Comparison of ENCODE assay signal across 8 cellular contexts in genomic region chr1:32818804-32819541, GRCh38. TPM values are rescaled to one million over a fixed set of nuclear protein-coding genes. Genes with fewer than 3 reads are reported as not detected.
DNase-seq lines count a peak whose midpoint lies in the region; ATAC-seq and TF ChIP-seq lines count a peak whose summit lies in the region.

No MANE protein-coding gene starts in this region.

- H3K4me3 ChIP-seq in BE2C (ENCODE audit: low read depth, low read length), result peak overlapping the region; percentile 71

- intact Hi-C loops in activated T-helper 2 cell treated with anti-CD3 and anti-CD28 coated beads, Interferon-gamma antibody, Interleukin-2, Interleukin-4, amounts not matched to agents 10 μg/mL and 5 μg/mL and 100 μg/mL, durations not matched to agents 14 hours and 24 hours and 36 hours (cut with micrococcal nuclease), result loop anchor here (5.0 to 10.0 kb wide), 2 partner anchors 218 to 614 kb away; partner anchors contain the start of genes AK2, CCDC28B, DCDC2B and IQCC

- H3K27me3 Mint-ChIP-seq in activated T-helper 2 cell treated with anti-CD3 and anti-CD28 coated beads, Interferon-gamma antibody, Interleukin-2, Interleukin-4, amounts not matched to agents 10 μg/mL and 5 μg/mL and 100 μg/mL, durations not matched to agents 14 hours and 24 hours and 36 hours (ENCODE audit: low read depth), result no peaks in the 10 kb centered on the region
- H3K27me3 Mint-ChIP-seq in type B pancreatic cell, result no peaks in the 10 kb centered on the region

- peaks cover 34% of the 10 kb centered on the region for H3K4me1 Mint-ChIP-seq in activated T-helper 2 cell treated with anti-CD3 and anti-CD28 coated beads, Interferon-gamma antibody, Interleukin-2, Interleukin-4, amounts not matched to agents 10 μg/mL and 5 μg/mL and 100 μg/mL, durations not matched to agents 14 hours and 24 hours and 36 hours (ENCODE audit: low read depth)
- H3K4me1 Mint-ChIP-seq in type B pancreatic cell (ENCODE audit: unreplicated experiment), result peaks cover 25% of the 10 kb centered on the region

- no peaks in the 10 kb centered on the region for H3K9me3 Mint-ChIP-seq in activated T-helper 2 cell treated with anti-CD3 and anti-CD28 coated beads, Interferon-gamma antibody, Interleukin-2, Interleukin-4, amounts not matched to agents 10 μg/mL and 5 μg/mL and 100 μg/mL, durations not matched to agents 14 hours and 24 hours and 36 hours
- H3K9me3 Mint-ChIP-seq in type B pancreatic cell, result no peaks in the 10 kb centered on the region

- H3K27me3 ChIP-seq in BE2C, result no peaks in the 10 kb centered on the region

- ATAC-seq in HG03571 (IDR thresholded peaks at IDR 0.05; ENCODE audit: unreplicated experiment), result peak; percentile 40

- H3K9me3 ChIP-seq in BE2C, result no peaks in the 10 kb centered on the region

- H3K36me3 ChIP-seq in BE2C, result peaks cover 11% of the 10 kb centered on the region

- peak; percentile 42 for TF ChIP-seq POLR2A in GM18526 (IDR thresholded peaks at IDR 0.05; ENCODE audit: extremely low read depth, insufficient read length)

- no peak for DNase-seq in BE2C
- peak; percentile 28 for DNase-seq in activated T-helper 2 cell treated with anti-CD3 and anti-CD28 coated beads, Interferon-gamma antibody, Interleukin-2, Interleukin-4, amounts not matched to agents 10 μg/mL and 5 μg/mL and 100 μg/mL, durations not matched to agents 14 hours and 24 hours and 36 hours (ENCODE audit: low spot score)
- peak; percentile 38 for DNase-seq in left kidney (ENCODE audit: low read depth, low spot score)
- no peak for DNase-seq in type B pancreatic cell (ENCODE audit: extremely low spot score, unreplicated experiment)
- no peak for DNase-seq in AG20443 (ENCODE audit: low spot score)
- DNase-seq in iPS-NIHi7 (ENCODE audit: extremely low spot score), result no peak

- H3K4me1 ChIP-seq in BE2C, result no peaks in the 10 kb centered on the region

- TF ChIP-seq CTCF in BE2C (IDR thresholded peaks at IDR 0.05; ENCODE audit: low read depth, low read length) (no peak), type B pancreatic cell (conservative IDR thresholded peaks at IDR 0.05) (no peak)

- peak overlapping the region; percentile 96 for H3K27ac Mint-ChIP-seq in activated T-helper 2 cell treated with anti-CD3 and anti-CD28 coated beads, Interferon-gamma antibody, Interleukin-2, Interleukin-4, amounts not matched to agents 10 μg/mL and 5 μg/mL and 100 μg/mL, durations not matched to agents 14 hours and 24 hours and 36 hours
- peak overlapping the region; percentile 98 for H3K27ac Mint-ChIP-seq in type B pancreatic cell

- peaks cover 49% of the 10 kb centered on the region for H3K36me3 Mint-ChIP-seq in activated T-helper 2 cell treated with anti-CD3 and anti-CD28 coated beads, Interferon-gamma antibody, Interleukin-2, Interleukin-4, amounts not matched to agents 10 μg/mL and 5 μg/mL and 100 μg/mL, durations not matched to agents 14 hours and 24 hours and 36 hours (ENCODE audit: low read depth)
- peaks cover 4% of the 10 kb centered on the region for H3K36me3 Mint-ChIP-seq in type B pancreatic cell

- H3K4me3 Mint-ChIP-seq in activated T-helper 2 cell treated with anti-CD3 and anti-CD28 coated beads, Interferon-gamma antibody, Interleukin-2, Interleukin-4, amounts not matched to agents 10 μg/mL and 5 μg/mL and 100 μg/mL, durations not matched to agents 14 hours and 24 hours and 36 hours (ENCODE audit: low read depth), result peak overlapping the region; percentile 99
- H3K4me3 Mint-ChIP-seq in type B pancreatic cell, result peak overlapping the region; percentile 99

RNA-seq across cellular contexts. Expression of gene S100PBP, which starts 1.5 kb away (rescaled TPM):
- 18.9 TPM for polyA plus RNA-seq in BE2C (2012; ENCODE audit: insufficient read depth, insufficient read length, low read depth)
- total RNA-seq in activated T-helper 2 cell treated with anti-CD3 and anti-CD28 coated beads, Interferon-gamma antibody, Interleukin-2, Interleukin-4, amounts not matched to agents 10 μg/mL and 5 μg/mL and 100 μg/mL, durations not matched to agents 14 hours and 24 hours and 36 hours, result 50.2 and 50.5 TPM in 2 replicates
- total RNA-seq in type B pancreatic cell (ENCODE audit: low replicate concordance), result 27.0 and 53.8 TPM in 2 replicates

RNA-seq across cellular contexts. Expression of gene YARS1, which starts 1.8 kb away (rescaled TPM):
- polyA plus RNA-seq in BE2C (2012; ENCODE audit: insufficient read depth, insufficient read length, low read depth), result 252 TPM
- 155 and 172 TPM in 2 replicates for total RNA-seq in activated T-helper 2 cell treated with anti-CD3 and anti-CD28 coated beads, Interferon-gamma antibody, Interleukin-2, Interleukin-4, amounts not matched to agents 10 μg/mL and 5 μg/mL and 100 μg/mL, durations not matched to agents 14 hours and 24 hours and 36 hours
- total RNA-seq in type B pancreatic cell (ENCODE audit: low replicate concordance), result 83.7 and 103 TPM in 2 replicates

RNA-seq across cellular contexts. Expression of gene FNDC5, which starts 51.7 kb away (rescaled TPM):
- polyA plus RNA-seq in BE2C (2012; ENCODE audit: insufficient read depth, insufficient read length, low read depth), result 26.4 TPM
- total RNA-seq in activated T-helper 2 cell treated with anti-CD3 and anti-CD28 coated beads, Interferon-gamma antibody, Interleukin-2, Interleukin-4, amounts not matched to agents 10 μg/mL and 5 μg/mL and 100 μg/mL, durations not matched to agents 14 hours and 24 hours and 36 hours, result not detected in 2 replicates
- total RNA-seq in type B pancreatic cell (ENCODE audit: low replicate concordance), result 20.0 and 49.9 TPM in 2 replicates

Comparison
In these comparisons a context has a peak if more than half of its experiments do, and no peak if none do; other contexts are left out.
1. DNase-seq: peak in activated T-helper 2 cell treated with anti-CD3 and anti-CD28 coated beads, Interferon-gamma antibody, Interleukin-2, Interleukin-4, amounts not matched to agents 10 μg/mL and 5 μg/mL and 100 μg/mL, durations not matched to agents 14 hours and 24 hours and 36 hours (single experiment) and left kidney (single experiment); none in BE2C (single experiment), type B pancreatic cell (single experiment), AG20443 (single experiment) and iPS-NIHi7 (single experiment).
2. RNA of gene FNDC5, which starts 51.7 kb away (total RNA-seq): 20.0 to 49.9 TPM in type B pancreatic cell; not detected in activated T-helper 2 cell treated with anti-CD3 and anti-CD28 coated beads, Interferon-gamma antibody, Interleukin-2, Interleukin-4, amounts not matched to agents 10 μg/mL and 5 μg/mL and 100 μg/mL, durations not matched to agents 14 hours and 24 hours and 36 hours; every median in the first group is over 10 times any median in the second.